Comparison of ENCODE assay signal across 8 cellular contexts in the genomic region with DNA sequence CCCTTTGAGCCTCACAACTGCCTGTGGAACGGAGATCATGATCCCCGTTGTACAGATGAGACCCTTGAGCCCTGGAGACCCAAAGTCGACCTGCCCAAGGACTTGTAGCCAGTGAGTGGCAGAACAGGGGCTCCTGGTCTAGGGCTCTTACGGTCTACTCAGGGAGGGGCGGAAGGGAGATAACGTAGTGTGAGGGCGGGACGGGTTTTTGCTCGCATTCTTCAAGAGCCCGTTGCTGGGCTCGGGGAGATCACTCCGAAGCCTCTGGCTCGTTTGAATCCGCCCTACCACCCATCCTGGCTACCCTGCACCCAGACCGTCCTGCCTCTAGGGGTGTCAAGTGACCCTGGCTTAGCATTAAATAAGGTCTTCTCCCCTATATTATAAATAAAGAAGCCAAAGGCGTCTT. TPM values are rescaled to one million over a fixed set of nuclear protein-coding genes. Genes with fewer than 3 reads are reported as not detected.
A peak's percentile ranks its signal among the peaks of the same experiment; 100 is the strongest.
DNase-seq lines count a peak whose midpoint lies in the region; ATAC-seq and TF ChIP-seq lines count a peak whose summit lies in the region.

No MANE protein-coding gene starts in this region.

- DNase-seq in DMS53 treated with DMSO at 0.1 percent for 48 hours (lab: John Stamatoyannopoulos, UW; ENCODE audit: unreplicated experiment) (peak; percentile 1), lung microvascular endothelial cell (ENCODE audit: low read depth in 2 of 2) (peak; percentile 60 to 75), NCI-H524 treated with DMSO at 0.1 percent for 48 hours (lab: John Stamatoyannopoulos, UW) (no peak)
- DNase-seq in stimulated activated CD8-positive, alpha-beta memory T cell treated with anti-CD3 and anti-CD28 coated beads, Interleukin-7, amount 100 ng/mL, for 4 hours (ENCODE audit: low read depth in 2 of 2) = peak; percentile 3 to 5

- H3K36me3 ChIP-seq in KMS-11 (ENCODE audit: insufficient read depth) = no peaks in the 10 kb centered on the region
- no peaks in the 10 kb centered on the region for H3K36me3 ChIP-seq in ectodermal cell (ENCODE audit: control insufficient read depth, insufficient read depth, low read length)

- ATAC-seq in GM21529 (IDR thresholded peaks at IDR 0.05; ENCODE audit: unreplicated experiment) = peak; percentile 14

- no peaks in the 10 kb centered on the region for H3K9me3 ChIP-seq in ectodermal cell (ENCODE audit: control insufficient read depth, low read length)

- peaks cover 36% of the 10 kb centered on the region; the same call in 1 of the 2 replicates for H3K79me2 ChIP-seq in KMS-11 (ENCODE audit: insufficient read depth, low read depth)

- H3K4me2 ChIP-seq in KMS-11 = peak overlapping the region; percentile 91

- peaks cover 58% of the 10 kb centered on the region for H3K4me1 ChIP-seq in KMS-11 (ENCODE audit: low read depth, poor library complexity, severe bottlenecking)
- H3K4me1 ChIP-seq in ectodermal cell (ENCODE audit: control insufficient read depth, insufficient read depth, low read length) = peaks cover 25% of the 10 kb centered on the region

- H3K4me3 ChIP-seq in KMS-11 (IDR thresholded peaks at IDR 0.05; ENCODE audit: insufficient read depth, low read depth, low read length) = no peak overlapping the region
- peak overlapping the region; percentile 66 for H3K4me3 ChIP-seq in ectodermal cell (ENCODE audit: insufficient read depth, low read depth, low read length)

- TF ChIP-seq CTCF in KMS-11 (conservative IDR thresholded peaks at IDR 0.05; ENCODE audit: low read depth, low read length) (0 out of 2 replicates have a peak, but pooled peaks have one; percentile 17), VCaP (conservative IDR thresholded peaks at IDR 0.05) (no peak)

- WGBS in ectodermal cell, 2 experiments = 3 to 4% methylated on average over 16 of the region's 16 CpGs

- H2AFZ ChIP-seq in KMS-11 (ENCODE audit: low read depth) = peak overlapping the region; percentile 77; the same call in 1 of the 2 replicates

- peak overlapping the region; percentile 56 for H3K27ac ChIP-seq in KMS-11
- H3K27ac ChIP-seq in VCaP = peak overlapping the region; percentile 83
- H3K27ac ChIP-seq in ectodermal cell (ENCODE audit: insufficient read depth, low read depth, low read length, poor library complexity, severe bottlenecking) = peak overlapping the region; percentile 79

- no peaks in the 10 kb centered on the region for H3K27me3 ChIP-seq in KMS-11 (ENCODE audit: insufficient read depth, low read depth)
- H3K27me3 ChIP-seq in ectodermal cell (ENCODE audit: control insufficient read depth, insufficient read depth, low read length, poor library complexity, severe bottlenecking) = peaks cover 30% of the 10 kb centered on the region

- H4K20me1 ChIP-seq in KMS-11 (ENCODE audit: insufficient read depth) = no peaks in the 10 kb centered on the region

- peak overlapping the region; percentile 86 for H3K9ac ChIP-seq in KMS-11

RNA-seq across cellular contexts. Expression of gene CRY2, which starts 0.6 kb away (rescaled TPM):
- polyA plus RNA-seq in ectodermal cell (2013, experiment 1 of 4) = 18.6 TPM
- polyA plus RNA-seq in ectodermal cell (2013, experiment 2 of 4) = 15.9 TPM
- polyA plus RNA-seq in ectodermal cell (2013, experiment 3 of 4) = 15.1 TPM
- polyA plus RNA-seq in ectodermal cell (2013, experiment 4 of 4) = 20.6 TPM
- 4.4 and 7.1 TPM in 2 replicates for total RNA-seq in lung microvascular endothelial cell

RNA-seq across cellular contexts. Expression of gene MAPK8IP1, which starts 37.5 kb away (rescaled TPM):
- polyA plus RNA-seq in ectodermal cell (2013, experiment 1 of 4) = 18.3 TPM
- 15.4 TPM for polyA plus RNA-seq in ectodermal cell (2013, experiment 2 of 4)
- polyA plus RNA-seq in ectodermal cell (2013, experiment 3 of 4) = 14.4 TPM
- 12.7 TPM for polyA plus RNA-seq in ectodermal cell (2013, experiment 4 of 4)
- 0.99 and 1.7 TPM in 2 replicates for total RNA-seq in lung microvascular endothelial cell

RNA-seq across cellular contexts. Expression of gene SLC35C1, which starts 43.0 kb away (rescaled TPM):
- 12.1 TPM for polyA plus RNA-seq in ectodermal cell (2013, experiment 1 of 4)
- 12.6 TPM for polyA plus RNA-seq in ectodermal cell (2013, experiment 2 of 4)
- polyA plus RNA-seq in ectodermal cell (2013, experiment 3 of 4) = 9.3 TPM
- polyA plus RNA-seq in ectodermal cell (2013, experiment 4 of 4) = 10.1 TPM
- 6.3 and 7.7 TPM in 2 replicates for total RNA-seq in lung microvascular endothelial cell

RNA-seq across cellular contexts. Expression of gene FREY1, which starts 59.2 kb away (rescaled TPM):
- polyA plus RNA-seq in ectodermal cell (2013, experiment 1 of 4) = 2.2 TPM
- polyA plus RNA-seq in ectodermal cell (2013, experiment 2 of 4) = 1.0 TPM
- polyA plus RNA-seq in ectodermal cell (2013, experiment 3 of 4) = not detected
- 0.45 TPM for polyA plus RNA-seq in ectodermal cell (2013, experiment 4 of 4)
- 0.44 and 0.99 TPM in 2 replicates for total RNA-seq in lung microvascular endothelial cell
